Comparison of ENCODE assay signal across 9 cellular contexts in genomic region chr20:31712112-31712553, GRCh38. TPM values are rescaled to one million over a fixed set of nuclear protein-coding genes. Genes with fewer than 3 reads are reported as not detected.
DNase-seq lines count a peak whose midpoint lies in the region; ATAC-seq and TF ChIP-seq lines count a peak whose summit lies in the region.
"Had no signal": no experiment of that assay in that cellular context is flagged by ENCODE, and none has a peak within 500 bp of the region (broad histone marks: within the 10 kb centered on the region; RNA-seq: fewer than 3 reads in every experiment).

No MANE protein-coding gene starts in this region.

- ATAC-seq in Panc1 (no peak), gastrocnemius medialis (peak; percentile 32 to 42), GM18907 (IDR thresholded peaks at IDR 0.05; ENCODE audit: unreplicated experiment) (no peak)

- BruUV-seq in Panc1 (replicated peaks; lab: Mats Ljungman, UMichigan) = no TSS peak

- H3K36me3 ChIP-seq in HAP-1 (replicated peaks) (peaks cover 36% of the 10 kb centered on the region), Panc1 (ENCODE audit: control insufficient read depth, insufficient read depth, low read length) (peaks cover 15% of the 10 kb centered on the region; the same call in 1 of the 2 replicates), gastrocnemius medialis (peaks cover 0 to 3% of the 10 kb centered on the region in 2 donors)

- TF ChIP-seq CTCF in Panc1 (IDR thresholded peaks at IDR 0.05) = no peak
- no peak for TF ChIP-seq CTCF in fibroblast of pulmonary artery (IDR thresholded peaks at IDR 0.05; ENCODE audit: low read length, missing control alignments)
- TF ChIP-seq CTCF in gastrocnemius medialis (IDR thresholded peaks at IDR 0.05 in 4 of 5, conservative IDR thresholded peaks at IDR 0.05 in 1 of 5) = no peak

- intact Hi-C loops in Panc1 (cut with micrococcal nuclease; ENCODE audit: unreplicated experiment) (no loop called here), gastrocnemius medialis (cut with DNase I; ENCODE audit: low total_unique reads) (loop anchor here (2.0 kb wide), 1 partner anchor 41 kb away; no protein-coding TSS in a partner anchor)

- CTCF ChIA-PET in Panc1 (lab: Charles Lee) = interaction anchor here (0.6 to 1.5 kb wide), 2 partner anchors 8 to 139 kb away, joined by 3 to 8 read pairs; no protein-coding TSS in a partner anchor

- H3K4me3 ChIP-seq in HAP-1 = no peak overlapping the region
- no peak overlapping the region for H3K4me3 ChIP-seq in Panc1 (ENCODE audit: low read depth in 2 of 2, low read length in 2 of 2)
- H3K4me3 ChIP-seq in fibroblast of pulmonary artery (replicated peaks; ENCODE audit: low read depth, low read length) = peak overlapping the region; percentile 48
- peak overlapping the region; percentile 3 to 26 (median 16) for H3K4me3 ChIP-seq in gastrocnemius medialis

- POLR2A ChIA-PET in Panc1 (lab: Charles Lee) = no interaction called here

- in situ Hi-C loops in HAP-1 (cut with MboI; ENCODE audit: low sequenced_read_pairs) = no loop called here
- in situ Hi-C loops in Panc1 (cut with HindIII; ENCODE audit: low pct_unique_long_range_greater_than_20kb, low sequenced_read_pairs) = no loop called here
- in situ Hi-C loops in gastrocnemius medialis (cut with MboI; ENCODE audit: low sequenced_read_pairs in 4 of 4) = no loop called here

- peak overlapping the region; percentile 92 for H3K27ac ChIP-seq in Panc1 (ENCODE audit: low read length)
- H3K27ac ChIP-seq in gastrocnemius medialis = peak overlapping the region; percentile 97 to 98 (median 97)
- H3K27ac ChIP-seq: HL-60 had no signal

- DNase-seq in HAP-1 (ENCODE audit: low spot score in 2 of 2) (peak; percentile 75 to 76), Panc1 (ENCODE audit: low read depth, low spot score) (no peak), fibroblast of pulmonary artery (ENCODE audit: low read depth) (peak; percentile 59), gastrocnemius medialis (peak; percentile 50 to 52), OCI-M1 (lab: John Stamatoyannopoulos, UW) (no peak), GM19240 (ENCODE audit: insufficient read length, low spot score) (no peak), GM19238 (ENCODE audit: insufficient read length, low spot score) (no peak)

- H3K27me3 ChIP-seq in HAP-1 (ENCODE audit: low read depth) (no peaks in the 10 kb centered on the region), Panc1 (ENCODE audit: control insufficient read depth, insufficient read depth, low read length) (no peaks in the 10 kb centered on the region), gastrocnemius medialis (no peaks in the 10 kb centered on the region)

- H3K9me3 ChIP-seq in HAP-1 = no peaks in the 10 kb centered on the region
- H3K9me3 ChIP-seq in Panc1 (ENCODE audit: control insufficient read depth, insufficient read depth, low read depth, low read length) = no peaks in the 10 kb centered on the region
- H3K9me3 ChIP-seq in gastrocnemius medialis = no peaks in the 10 kb centered on the region

- H3K4me1 ChIP-seq in HAP-1 (peaks cover 23% of the 10 kb centered on the region), Panc1 (ENCODE audit: control insufficient read depth, insufficient read depth, low read length) (peaks cover 64% of the 10 kb centered on the region), gastrocnemius medialis (peaks cover 88 to 95% of the 10 kb centered on the region in 2 donors)

- peak in 1 of 2 donors; percentile 33 for TF ChIP-seq POLR2A in gastrocnemius medialis (IDR thresholded peaks at IDR 0.05)

RNA-seq across cellular contexts. Expression of gene BCL2L1, which starts 10.5 kb away (rescaled TPM):
- 150 TPM for total RNA-seq in Panc1 (2021; ENCODE audit: unreplicated experiment)
- 127 TPM for polyA plus RNA-seq in Panc1 (2012; ENCODE audit: insufficient read length)
- 10 to 100 TPM; 41.5 to 87.8 (median 55.3) TPM for total RNA-seq in gastrocnemius medialis

RNA-seq across cellular contexts. Expression of gene TPX2, which starts 27.0 kb away (rescaled TPM):
- total RNA-seq in Panc1 (2021; ENCODE audit: unreplicated experiment) (248 TPM), gastrocnemius medialis (1 to 10 TPM in 2 of 4 donors, under 1 TPM in 2; 0.46 to 1.9 (median 1.0) TPM)
- polyA plus RNA-seq in Panc1 (2012; ENCODE audit: insufficient read length) = 84.6 TPM

Comparison
In these comparisons a context has a peak if more than half of its experiments do, and no peak if none do; other contexts are left out.
1. DNase-seq: peak in HAP-1 (2 of 2), fibroblast of pulmonary artery (single experiment) and gastrocnemius medialis (2 of 2); none in Panc1 (single experiment), OCI-M1 (single experiment), GM19240 (single experiment) and GM19238 (single experiment).
2. H3K4me3 ChIP-seq: peak in fibroblast of pulmonary artery (single experiment) and gastrocnemius medialis (4 of 4); none in HAP-1 (single experiment) and Panc1 (0 of 2).
3. ATAC-seq: peak in gastrocnemius medialis (2 of 2); none in Panc1 (single experiment) and GM18907 (single experiment).
4. RNA of gene TPX2, which starts 27.0 kb away (total RNA-seq): 248 TPM in Panc1 (single experiment); 0.46 to 1.9 TPM in gastrocnemius medialis; every median in the first group is over 10 times any median in the second.